ENCODE assay signal across 10 cellular contexts in genomic region chr9:114348261-114348905, GRCh38. TPM values are rescaled to one million over a fixed set of nuclear protein-coding genes. Genes with fewer than 3 reads are reported as not detected.
DNase-seq lines count a peak whose midpoint lies in the region; ATAC-seq and TF ChIP-seq lines count a peak whose summit lies in the region.
"Had no signal": no experiment of that assay in that cellular context is flagged by ENCODE, and none has a peak within 500 bp of the region (broad histone marks: within the 10 kb centered on the region; RNA-seq: fewer than 3 reads in every experiment).

No MANE protein-coding gene starts in this region.

- H3K9me3 Mint-ChIP-seq in naive thymus-derived CD8-positive, alpha-beta T cell = no peaks in the 10 kb centered on the region

- peaks cover 0 to 96% (median 31%) of the 10 kb centered on the region in 3 donors for H3K36me3 Mint-ChIP-seq in naive thymus-derived CD8-positive, alpha-beta T cell

- H3K27ac Mint-ChIP-seq in naive thymus-derived CD8-positive, alpha-beta T cell = peak overlapping the region; percentile 84 to 96 (median 93)

- H3K4me3 Mint-ChIP-seq in naive thymus-derived CD8-positive, alpha-beta T cell = peak overlapping the region in 7 of 10 donors; percentile 9 to 81 (median 36)

- no peak for ATAC-seq in naive thymus-derived CD8-positive, alpha-beta T cell
- ATAC-seq in GM21360 (IDR thresholded peaks at IDR 0.05; ENCODE audit: unreplicated experiment) = no peak
- ATAC-seq in HG03460 (IDR thresholded peaks at IDR 0.05; ENCODE audit: unreplicated experiment) = no peak

- TF ChIP-seq RAD21 in Ishikawa (IDR thresholded peaks at IDR 0.05; ENCODE audit: low read depth) = no peak

- H3K27ac ChIP-seq in brain microvascular endothelial cell = peak overlapping the region; percentile 60

- no peaks in the 10 kb centered on the region for H3K9me3 ChIP-seq in BE2C
- H3K9me3 ChIP-seq: mucosa of descending colon had no signal

- DNase-seq in BE2C = no peak
- no peak for DNase-seq in brain microvascular endothelial cell
- DNase-seq in naive thymus-derived CD8-positive, alpha-beta T cell = no peak
- no peak for DNase-seq in activated effector memory CD4-positive, alpha-beta T cell treated with Interleukin-2 at 50 U/mL for 16 hours
- no peak for DNase-seq in hippocampal formation (lab: John Stamatoyannopoulos, UW)

- H3K4me1 ChIP-seq in BE2C = peaks cover 11% of the 10 kb centered on the region

- no peaks in the 10 kb centered on the region for H3K27me3 Mint-ChIP-seq in naive thymus-derived CD8-positive, alpha-beta T cell

- peaks cover 28 to 68% (median 54%) of the 10 kb centered on the region in 4 donors for H3K4me1 Mint-ChIP-seq in naive thymus-derived CD8-positive, alpha-beta T cell

- H3K4me3 ChIP-seq in BE2C (ENCODE audit: low read depth, low read length) (peak overlapping the region; percentile 12; the same call in 1 of the 2 replicates), brain microvascular endothelial cell (ENCODE audit: low read depth, low read length) (no peak overlapping the region)
- H3K4me3 ChIP-seq: mucosa of descending colon had no signal

- no peak for TF ChIP-seq CTCF in BE2C (IDR thresholded peaks at IDR 0.05; ENCODE audit: low read depth, low read length)
- no peak for TF ChIP-seq CTCF in brain microvascular endothelial cell (IDR thresholded peaks at IDR 0.05; ENCODE audit: low read depth, low read length, missing control alignments)

- H3K27me3 ChIP-seq in BE2C (no peaks in the 10 kb centered on the region), brain microvascular endothelial cell (replicated peaks) (no peaks in the 10 kb centered on the region)

- in situ Hi-C loops in brain microvascular endothelial cell (cut with HindIII; ENCODE audit: low pct_ligation_motif_present, low sequenced_read_pairs) = no loop called here

- POLR2A ChIA-PET in naive thymus-derived CD8-positive, alpha-beta T cell (lab: Charles Lee) = interaction anchor here (1.3 to 41.6 kb wide), 4 partner anchors 10 to 44 kb away, joined by 4 to 1589 read pairs (median 165); partner anchors contain the start of gene AKNA

- no peaks in the 10 kb centered on the region for H3K36me3 ChIP-seq in BE2C
- H3K36me3 ChIP-seq in brain microvascular endothelial cell (replicated peaks) = peaks cover 36% of the 10 kb centered on the region

- TF ChIP-seq EP300 in Ishikawa (IDR thresholded peaks at IDR 0.05; ENCODE audit: borderline replicate concordance) = 0 out of 2 replicates have a peak, but pooled peaks have one; percentile 7

TF ChIP-seq in Ishikawa, 13 proteins besides CTCF, POLR2A, EP300 and RAD21:
- TF ChIP-seq, protein P1, sequence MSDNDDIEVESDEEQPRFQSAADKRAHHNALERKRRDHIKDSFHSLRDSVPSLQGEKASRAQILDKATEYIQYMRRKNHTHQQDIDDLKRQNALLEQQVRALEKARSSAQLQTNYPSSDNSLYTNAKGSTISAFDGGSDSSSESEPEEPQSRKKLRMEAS (IDR thresholded peaks at IDR 0.05) = no peak
- TF ChIP-seq NFIC (IDR thresholded peaks at IDR 0.05) = no peak
- TF ChIP-seq ZBTB7A (IDR thresholded peaks at IDR 0.05; ENCODE audit: low read depth) = peak; percentile 23; the same call in 1 of the 2 replicates
- TF ChIP-seq TAF1 (IDR thresholded peaks at IDR 0.05; ENCODE audit: low read depth) = no peak

RNA-seq across cellular contexts. Expression of gene ORM2, which starts 18.7 kb away (rescaled TPM):
- not detected for polyA plus RNA-seq in BE2C (2012; ENCODE audit: insufficient read depth, insufficient read length, low read depth)
- total RNA-seq in naive thymus-derived CD8-positive, alpha-beta T cell = not detected
- not detected for polyA plus RNA-seq in naive thymus-derived CD8-positive, alpha-beta T cell
- total RNA-seq: activated CD8-positive, alpha-beta memory T cell treated with anti-CD3 and anti-CD28 coated beads for 36 hours had no signal

RNA-seq across cellular contexts. Expression of gene ORM1, which starts 25.5 kb away (rescaled TPM):
- not detected for polyA plus RNA-seq in BE2C (2012; ENCODE audit: insufficient read depth, insufficient read length, low read depth)
- total RNA-seq in naive thymus-derived CD8-positive, alpha-beta T cell = not detected
- polyA plus RNA-seq in naive thymus-derived CD8-positive, alpha-beta T cell = not detected
- total RNA-seq: activated CD8-positive, alpha-beta memory T cell treated with anti-CD3 and anti-CD28 coated beads for 36 hours had no signal

RNA-seq across cellular contexts. Expression of gene AKNA, which starts 39.4 kb away (rescaled TPM):
- 23.9 TPM for polyA plus RNA-seq in BE2C (2012; ENCODE audit: insufficient read depth, insufficient read length, low read depth)
- total RNA-seq in naive thymus-derived CD8-positive, alpha-beta T cell = 100 to 1,000 TPM; 425 to 430 TPM
- 10 to 100 TPM; 12.7 to 31.6 (median 21.3) TPM for polyA plus RNA-seq in naive thymus-derived CD8-positive, alpha-beta T cell
